1 cellular context compared by ENCODE assay signal in genomic region chr2:230023313-230023712, GRCh38.
TF ChIP-seq lines count a peak whose summit lies in the region.

No MANE protein-coding gene starts in this region.

TF ChIP-seq in WTC11, 78 proteins besides CTCF, POLR2A, EP300 and RAD21 (continued from another document):
- TF ChIP-seq ZSCAN18 (CRISPR knock-in tag; IDR thresholded peaks at IDR 0.05): no peak
- no peak for TF ChIP-seq NFE2L1 (CRISPR knock-in tag; IDR thresholded peaks at IDR 0.05)
- TF ChIP-seq EMX1 (CRISPR knock-in tag; IDR thresholded peaks at IDR 0.05): no peak
- no peak for TF ChIP-seq GABPB1 (CRISPR knock-in tag; IDR thresholded peaks at IDR 0.05)
- no peak for TF ChIP-seq ZNF416 (CRISPR knock-in tag; IDR thresholded peaks at IDR 0.05)
- no peak for TF ChIP-seq NR2C2 (CRISPR knock-in tag; IDR thresholded peaks at IDR 0.05)
- TF ChIP-seq HMGA2 (CRISPR knock-in tag; IDR thresholded peaks at IDR 0.05): no peak
- TF ChIP-seq CBFB (CRISPR knock-in tag; IDR thresholded peaks at IDR 0.05; ENCODE audit: low read depth): no peak
- TF ChIP-seq SP1 (CRISPR knock-in tag; conservative IDR thresholded peaks at IDR 0.05): no peak
